Comparison of ENCODE assay signal across 17 cellular contexts in the genomic region with DNA sequence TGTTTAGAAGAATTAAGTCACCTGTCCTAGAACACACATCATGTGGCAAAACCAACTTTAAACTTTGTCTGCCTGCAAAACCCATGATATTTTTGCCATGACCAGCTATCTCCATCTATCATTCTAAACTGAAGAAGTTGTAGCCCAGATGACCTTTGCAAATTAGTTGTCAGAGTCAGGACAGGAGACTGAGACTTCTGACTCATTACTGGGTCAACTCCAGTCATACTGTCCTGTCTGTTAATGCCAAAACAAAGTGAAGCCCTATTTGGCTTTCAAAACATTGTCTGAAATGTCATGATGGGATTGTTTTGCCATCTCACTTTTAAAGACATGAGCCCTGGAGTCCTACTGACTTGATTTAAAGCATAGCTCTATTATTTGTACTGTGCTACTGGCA.
"Had no signal": no experiment of that assay in that cellular context is flagged by ENCODE, and none has a peak within 500 bp of the region (broad histone marks: within the 10 kb centered on the region; RNA-seq: fewer than 3 reads in every experiment).

No MANE protein-coding gene starts in this region.

- ATAC-seq: esophagus mucosa; left colon; naive thymus-derived CD4-positive, alpha-beta T cell; right lobe of liver had no signal

- H3K27ac Mint-ChIP-seq: naive thymus-derived CD4-positive, alpha-beta T cell; nephron progenitor cell had no signal

- H3K4me3 ChIP-seq: prostate gland, right lobe of liver, spleen had no signal

- H3K4me1 ChIP-seq: parathyroid adenoma, prostate gland, right lobe of liver, spleen had no signal

- H3K27me3 ChIP-seq: right lobe of liver had no signal

- H3K27ac ChIP-seq: parathyroid adenoma, prostate gland, right lobe of liver, spleen had no signal

- H3K9me3 ChIP-seq: prostate gland, right lobe of liver had no signal

- H3K4me3 Mint-ChIP-seq: naive thymus-derived CD4-positive, alpha-beta T cell; nephron progenitor cell had no signal

- H3K4me1 Mint-ChIP-seq: naive thymus-derived CD4-positive, alpha-beta T cell; nephron progenitor cell had no signal

- DNase-seq: cortex of kidney; effector memory CD4-positive, alpha-beta T cell; kidney; left colon; mammary epithelial cell; naive thymus-derived CD4-positive, alpha-beta T cell; nephron progenitor cell; right lobe of liver; spleen; stimulated activated CD4-positive, alpha-beta T cell treated with anti-CD3 and anti-CD28 coated beads, Interleukin-15, amount 100 ng/mL, for 24 hours; stimulated activated CD4-positive, alpha-beta T cell treated with anti-CD3 and anti-CD28 coated beads, Interleukin-1b, Interleukin-23, amount 100 ng/mL, for 48 hours; stimulated activated CD4-positive, alpha-beta T cell treated with anti-CD3 and anti-CD28 coated beads, Interleukin-4, amount 100 ng/mL, for 24 hours; stimulated activated naive CD4-positive, alpha-beta T cell treated with Interleukin-2 at 50 U/mL for 16 hours; trophoblast cell had no signal

- H3K36me3 Mint-ChIP-seq: naive thymus-derived CD4-positive, alpha-beta T cell had no signal

- H3K36me3 ChIP-seq: prostate gland, right lobe of liver, spleen had no signal
